Comparison of ENCODE assay signal across 8 cellular contexts in the genomic region with DNA sequence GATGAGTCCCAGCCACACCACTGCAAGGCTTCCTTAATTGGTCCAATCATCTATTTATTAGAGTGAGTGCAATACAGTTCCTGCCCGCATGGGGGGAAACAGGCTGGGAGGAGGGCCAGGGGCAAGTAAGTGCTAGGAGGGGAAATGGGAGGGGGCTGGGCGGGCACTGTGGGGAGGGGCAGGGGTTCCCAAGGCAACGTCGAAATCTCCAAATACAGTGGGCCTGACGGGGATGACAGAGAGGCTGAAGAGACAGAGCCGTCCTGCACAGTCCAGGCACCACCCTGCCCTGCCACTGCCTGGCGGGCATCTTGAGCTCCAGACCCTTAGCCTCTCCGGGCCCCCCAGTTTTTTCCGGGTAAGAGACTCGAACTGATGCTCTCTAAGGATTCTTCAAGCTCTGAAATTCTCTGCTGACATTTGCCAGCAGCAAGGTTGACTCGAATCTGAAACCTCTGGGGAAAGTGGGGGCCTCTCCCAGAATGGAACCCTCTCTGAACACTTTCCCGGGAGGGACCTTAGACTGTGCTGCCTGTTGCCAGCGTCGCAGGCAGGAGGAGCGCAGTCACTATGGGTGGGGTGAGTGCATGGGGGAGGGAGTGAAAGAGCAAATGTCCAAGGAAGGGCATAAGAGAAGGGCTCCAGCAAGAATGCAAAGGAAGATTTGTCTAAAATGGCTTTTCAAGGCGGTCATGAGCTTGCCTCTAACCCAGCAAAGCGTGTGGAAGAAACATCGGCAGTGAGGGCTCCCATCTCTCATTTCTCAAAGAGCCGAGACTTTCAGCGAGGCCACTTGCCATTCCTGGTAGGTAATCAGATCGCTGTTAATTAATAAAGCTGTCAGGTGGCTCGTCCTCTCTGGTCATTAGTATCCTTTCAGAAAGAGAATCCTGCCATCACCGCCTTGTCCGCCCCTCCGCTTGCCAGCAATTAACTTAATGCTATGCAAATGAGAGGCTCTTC.
DNase-seq lines count a peak whose midpoint lies in the region; ATAC-seq and TF ChIP-seq lines count a peak whose summit lies in the region.

No MANE protein-coding gene starts in this region.

- H3K9me3 ChIP-seq in iPS DF 6.9 (ENCODE audit: control insufficient read depth, insufficient read depth, low read length) (no peaks in the 10 kb centered on the region), skeletal muscle satellite cell (replicated peaks; ENCODE audit: low read length) (no peaks in the 10 kb centered on the region)

- H3K27ac ChIP-seq in iPS DF 6.9 (ENCODE audit: low read length): no peak overlapping the region

- no CpG with 5 or more reads among the region's 25 CpGs for WGBS in iPS DF 6.9 (ENCODE audit: insufficient coverage, insufficient read length)

- DNase-seq in COR-L47 (lab: John Stamatoyannopoulos, UW) (peak; percentile 67), LNCaP clone FGC (ENCODE audit: low read depth) (no peak), T-helper 1 cell (peak; percentile 21 to 68 (median 42)), astrocyte of the cerebellum (ENCODE audit: low read depth) (no peak), iPS DF 6.9 (ENCODE audit: low read depth, low spot score) (peak; percentile 48), OCI-M2 (lab: John Stamatoyannopoulos, UW; ENCODE audit: unreplicated experiment) (no peak)

- no peaks in the 10 kb centered on the region for H3K36me3 ChIP-seq in iPS DF 6.9 (ENCODE audit: control insufficient read depth, insufficient read depth, low read length)
- no peaks in the 10 kb centered on the region for H3K36me3 ChIP-seq in skeletal muscle satellite cell (ENCODE audit: insufficient read depth, low read length)

- H3K4me3 ChIP-seq in LNCaP clone FGC (ENCODE audit: low read depth, low read length): peak overlapping the region; percentile 49
- H3K4me3 ChIP-seq in astrocyte of the cerebellum (ENCODE audit: low read depth, low read length): peak overlapping the region; percentile 69
- H3K4me3 ChIP-seq in iPS DF 6.9 (ENCODE audit: low read length): peak overlapping the region; percentile 59; the same call in 1 of the 2 replicates
- H3K4me3 ChIP-seq in skeletal muscle satellite cell (ENCODE audit: low read length): peak overlapping the region; percentile 77

- peak; percentile 45 for ATAC-seq in GM19455 (IDR thresholded peaks at IDR 0.05; ENCODE audit: unreplicated experiment)

- peak overlapping the region; percentile 83 for H3K9ac ChIP-seq in skeletal muscle satellite cell (ENCODE audit: low read depth, low read length)

- no peak for TF ChIP-seq CTCF in LNCaP clone FGC (IDR thresholded peaks at IDR 0.05; ENCODE audit: control insufficient read depth, extremely low read depth, insufficient read depth)
- TF ChIP-seq CTCF in astrocyte of the cerebellum (IDR thresholded peaks at IDR 0.05; ENCODE audit: low read depth, low read length, missing control alignments): peak; percentile 46

- peak overlapping the region; percentile 97 for H3K4me2 ChIP-seq in skeletal muscle satellite cell (ENCODE audit: low read length)

- H3K27me3 ChIP-seq in iPS DF 6.9 (ENCODE audit: control insufficient read depth, insufficient read depth, low read length) (no peaks in the 10 kb centered on the region), skeletal muscle satellite cell (ENCODE audit: control insufficient read depth, insufficient read depth, low read length) (peaks cover 28% of the 10 kb centered on the region)

- in situ Hi-C loops in astrocyte of the cerebellum (cut with HindIII; ENCODE audit: low sequenced_read_pairs): loop anchor here (5.0 kb wide), 1 partner anchor 92 kb away; no protein-coding TSS in a partner anchor

- H3K4me1 ChIP-seq in iPS DF 6.9 (ENCODE audit: control insufficient read depth, insufficient read depth, low read length): peaks cover 3% of the 10 kb centered on the region; the same call in 1 of the 2 replicates
- H3K4me1 ChIP-seq in skeletal muscle satellite cell (ENCODE audit: control insufficient read depth, insufficient read depth, low read length): peaks cover 5% of the 10 kb centered on the region

Comparison
In these comparisons a context has a peak if more than half of its experiments do, and no peak if none do; other contexts are left out.
1. DNase-seq: peak in COR-L47 (single experiment), T-helper 1 cell (5 of 5) and iPS DF 6.9 (single experiment); none in LNCaP clone FGC (single experiment), astrocyte of the cerebellum (single experiment) and OCI-M2 (single experiment).
2. Peak in every context shown above with its lines, with median percentiles within 50 percentile points of each other: H3K4me3 ChIP-seq.